Comparison of ENCODE assay signal across 15 cellular contexts in the genomic region with DNA sequence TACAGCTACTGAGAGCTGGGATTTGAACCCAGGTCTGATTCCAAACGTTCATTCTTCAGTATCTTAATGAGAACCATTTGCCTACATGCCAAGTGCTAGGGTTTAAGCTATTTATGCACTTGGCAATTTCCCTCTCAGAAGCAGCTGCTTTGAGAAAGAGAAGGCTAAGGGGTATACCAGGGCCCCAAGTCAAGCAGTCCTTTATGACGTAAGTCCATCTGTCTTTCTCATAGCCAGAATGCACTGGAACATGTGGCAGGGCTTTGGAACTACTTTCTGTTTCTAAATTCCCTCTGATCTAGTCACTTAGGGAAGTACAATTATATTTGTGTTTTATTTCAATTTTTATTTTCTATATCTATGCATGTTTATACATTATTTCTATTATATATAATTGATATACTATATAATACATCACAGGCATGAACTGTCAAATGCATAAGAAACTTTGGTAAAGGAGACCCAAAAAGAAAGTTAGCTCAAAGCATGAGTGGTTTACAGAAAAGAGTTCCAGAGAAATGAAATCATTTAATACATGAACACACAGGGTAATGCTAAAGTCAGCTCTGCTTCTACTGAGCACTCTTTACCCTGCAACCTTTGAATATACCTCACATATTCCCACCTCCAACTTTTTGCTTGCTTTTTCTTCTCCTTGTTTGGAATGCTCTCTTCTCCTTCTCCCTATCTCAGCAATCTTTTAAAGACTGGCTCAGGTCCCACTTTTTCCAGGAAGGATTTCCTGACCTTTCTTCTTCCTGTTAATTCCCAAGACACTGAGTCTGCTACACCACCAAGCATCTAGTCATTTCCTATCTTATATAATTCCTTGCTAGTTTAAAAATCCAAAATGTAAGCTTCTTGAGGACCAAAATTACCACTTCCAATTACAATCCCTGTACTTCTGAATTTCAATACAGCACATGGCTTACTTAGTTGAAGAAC.
DNase-seq lines count a peak whose midpoint lies in the region; ATAC-seq and TF ChIP-seq lines count a peak whose summit lies in the region.
"Had no signal": no experiment of that assay in that cellular context is flagged by ENCODE, and none has a peak within 500 bp of the region (broad histone marks: within the 10 kb centered on the region; RNA-seq: fewer than 3 reads in every experiment).

No MANE protein-coding gene starts in this region.

- TF ChIP-seq CTCF in heart right ventricle (IDR thresholded peaks at IDR 0.05), result no peak
- TF ChIP-seq CTCF in right atrium auricular region (IDR thresholded peaks at IDR 0.05), result no peak
- no peak for TF ChIP-seq CTCF in foreskin fibroblast (IDR thresholded peaks at IDR 0.05; ENCODE audit: low read depth, low read length)
- no peak for TF ChIP-seq CTCF in type B pancreatic cell (conservative IDR thresholded peaks at IDR 0.05)

- no peaks in the 10 kb centered on the region for H3K27me3 Mint-ChIP-seq in type B pancreatic cell
- H3K27me3 Mint-ChIP-seq: activated T-helper 17 cell treated with anti-CD3 and anti-CD28 coated beads, Interleukin-2, amount 50 U/mL, for 72 hours; B cell had no signal

- H3K4me1 Mint-ChIP-seq in type B pancreatic cell (ENCODE audit: unreplicated experiment), result peaks cover 8% of the 10 kb centered on the region
- H3K4me1 Mint-ChIP-seq: activated T-helper 17 cell treated with anti-CD3 and anti-CD28 coated beads, Interleukin-2, amount 50 U/mL, for 72 hours; B cell had no signal

- peaks cover 0 to 31% (median 20%) of the 10 kb centered on the region in 9 donors for H3K4me1 ChIP-seq in heart right ventricle
- peaks cover 0 to 15% of the 10 kb centered on the region in 2 donors for H3K4me1 ChIP-seq in right atrium auricular region
- H3K4me1 ChIP-seq: uterus had no signal

- no peaks in the 10 kb centered on the region for H3K9me3 ChIP-seq in heart right ventricle
- no peaks in the 10 kb centered on the region for H3K9me3 ChIP-seq in right atrium auricular region
- H3K9me3 ChIP-seq: uterus had no signal

- H3K4me3 Mint-ChIP-seq in type B pancreatic cell, result no peak overlapping the region
- H3K4me3 Mint-ChIP-seq: activated T-helper 17 cell treated with anti-CD3 and anti-CD28 coated beads, Interleukin-2, amount 50 U/mL, for 72 hours; B cell had no signal

- ATAC-seq in heart right ventricle, result peak in 7 of 8 donors; percentile 43 to 85 (median 60)
- no peak for ATAC-seq in GM19397 (IDR thresholded peaks at IDR 0.05; ENCODE audit: unreplicated experiment)
- ATAC-seq in GM18909 (IDR thresholded peaks at IDR 0.05; ENCODE audit: poor library complexity, unreplicated experiment), result no peak
- ATAC-seq: activated T-helper 17 cell treated with anti-CD3 and anti-CD28 coated beads, Interleukin-2, amount 50 U/mL, for 72 hours had no signal

- DNase-seq in heart right ventricle (no peak), right atrium auricular region (ENCODE audit: low spot score) (no peak), SK-MEL-5 (ENCODE audit: low read depth, low spot score) (peak; percentile 2), foreskin fibroblast (peak; percentile 56 to 82), type B pancreatic cell (ENCODE audit: extremely low spot score, unreplicated experiment) (no peak), SHP77 treated with DMSO at 0.1 percent for 48 hours (lab: John Stamatoyannopoulos, UW) (no peak)
- DNase-seq: kidney; MM.1S; stimulated activated CD4-positive, alpha-beta T cell treated with anti-CD3 and anti-CD28 coated beads, Interleukin-15, amount 100 ng/mL, for 24 hours; uterus had no signal

- no peaks in the 10 kb centered on the region for H3K9me3 Mint-ChIP-seq in type B pancreatic cell
- H3K9me3 Mint-ChIP-seq: activated T-helper 17 cell treated with anti-CD3 and anti-CD28 coated beads, Interleukin-2, amount 50 U/mL, for 72 hours had no signal

- H3K27ac Mint-ChIP-seq in type B pancreatic cell, result peak overlapping the region; percentile 93
- H3K27ac Mint-ChIP-seq: activated T-helper 17 cell treated with anti-CD3 and anti-CD28 coated beads, Interleukin-2, amount 50 U/mL, for 72 hours; B cell had no signal

- intact Hi-C loops in heart right ventricle (cut with DNase I), result loop anchor here in 1 of 10 donors (10.0 kb wide), 1 partner anchor 63 kb away; no protein-coding TSS in a partner anchor

- H3K4me3 ChIP-seq in heart right ventricle (no peak overlapping the region), right atrium auricular region (no peak overlapping the region), foreskin fibroblast (ENCODE audit: low read depth in 1 of 2, low read length in 2 of 2) (no peak overlapping the region)
- H3K4me3 ChIP-seq: uterus had no signal

- peaks cover 0 to 33% (median 0%) of the 10 kb centered on the region in 9 donors for H3K36me3 ChIP-seq in heart right ventricle
- H3K36me3 ChIP-seq in right atrium auricular region, result no peaks in the 10 kb centered on the region
- H3K36me3 ChIP-seq: uterus had no signal

- H3K36me3 Mint-ChIP-seq in type B pancreatic cell, result peaks cover 23% of the 10 kb centered on the region

- in situ Hi-C loops in SK-MEL-5 (cut with HindIII; ENCODE audit: low pct_unique_long_range_greater_than_20kb, low sequenced_read_pairs), result no loop called here

- H3K27ac ChIP-seq in heart right ventricle (peak overlapping the region in 5 of 10 donors; percentile 7 to 60 (median 27)), right atrium auricular region (no peak overlapping the region)
- H3K27ac ChIP-seq: HL-60, uterus had no signal

- 33 to 45% methylated on average over 2 of the region's 2 CpGs for WGBS in heart right ventricle, 2 donors

- H3K27me3 ChIP-seq in heart right ventricle (no peaks in the 10 kb centered on the region), right atrium auricular region (no peaks in the 10 kb centered on the region)
- H3K27me3 ChIP-seq: uterus had no signal

Comparison
In these comparisons a context has a peak if more than half of its experiments do, and no peak if none do; other contexts are left out.
1. ATAC-seq: peak in heart right ventricle (7 of 8); none in GM19397 (single experiment) and GM18909 (single experiment).
2. DNase-seq: peak in SK-MEL-5 (single experiment) and foreskin fibroblast (2 of 2); none in heart right ventricle (0 of 2), right atrium auricular region (single experiment), type B pancreatic cell (single experiment) and SHP77 treated with DMSO at 0.1 percent for 48 hours (single experiment).